ENCODE assay signal across 8 cellular contexts in genomic region chr2:231557571-231558217, GRCh38.
DNase-seq lines count a peak whose midpoint lies in the region; ATAC-seq and TF ChIP-seq lines count a peak whose summit lies in the region.

No MANE protein-coding gene starts in this region.

- H3K27ac Mint-ChIP-seq in T-helper 2 cell treated with Interferon-gamma antibody and Interleukin-4, amounts not matched to agents 5 μg/mL and 100 μg/mL, for 36 hours: peak overlapping the region; percentile 22

- H3K9me3 Mint-ChIP-seq in T-helper 2 cell treated with Interferon-gamma antibody and Interleukin-4, amounts not matched to agents 5 μg/mL and 100 μg/mL, for 36 hours: peaks cover 11% of the 10 kb centered on the region

- in situ Hi-C loops in astrocyte of the spinal cord (cut with HindIII; ENCODE audit: low sequenced_read_pairs): no loop called here

- H3K36me3 Mint-ChIP-seq in T-helper 2 cell treated with Interferon-gamma antibody and Interleukin-4, amounts not matched to agents 5 μg/mL and 100 μg/mL, for 36 hours (ENCODE audit: low read depth): peaks cover 16% of the 10 kb centered on the region

- no peak; the same call in 1 of the 2 replicates for TF ChIP-seq CTCF in HEK293 (tag by site-specific recombination; IDR thresholded peaks at IDR 0.05)
- peak; percentile 72 for TF ChIP-seq CTCF in astrocyte of the spinal cord (IDR thresholded peaks at IDR 0.05; ENCODE audit: low read depth, low read length)

- no peaks in the 10 kb centered on the region for H3K9me3 ChIP-seq in HEK293 (ENCODE audit: control insufficient read depth, insufficient read depth, low read depth, low read length)

- CTCF ChIA-PET in HEK293 (lab: Yijun Ruan, JAX): interaction anchor here (0.6 to 2.0 kb wide), 10 partner anchors 9 to 172 kb away, joined by 3 to 10 read pairs (median 4); no protein-coding TSS in a partner anchor

- H3K27ac ChIP-seq in HEK293 (ENCODE audit: extremely low read depth, low read depth, low read length): no peak overlapping the region

- peaks cover 4% of the 10 kb centered on the region for H3K27me3 Mint-ChIP-seq in T-helper 2 cell treated with Interferon-gamma antibody and Interleukin-4, amounts not matched to agents 5 μg/mL and 100 μg/mL, for 36 hours (ENCODE audit: low read depth)

- DNase-seq in GM04504 (ENCODE audit: low read depth) (peak; percentile 60), NCI-H1436 (lab: John Stamatoyannopoulos, UW) (peak; percentile 62), astrocyte of the spinal cord (ENCODE audit: low read depth, low spot score) (peak; percentile 72), hippocampal formation (lab: John Stamatoyannopoulos, UW) (peak; percentile 36 to 77), skeletal muscle cell (ENCODE audit: low read depth) (peak; percentile 47)
- DNase-seq in T-helper 2 cell treated with Interferon-gamma antibody and Interleukin-4, amounts not matched to agents 5 μg/mL and 100 μg/mL, for 36 hours (ENCODE audit: low spot score): peak; percentile 51

- H3K4me3 ChIP-seq in HEK293 (ENCODE audit: low read depth, low read length) (no peak overlapping the region), astrocyte of the spinal cord (ENCODE audit: low read depth, low read length) (no peak overlapping the region), skeletal muscle cell (ENCODE audit: low read depth, low read length) (no peak overlapping the region)

- H3K4me3 Mint-ChIP-seq in T-helper 2 cell treated with Interferon-gamma antibody and Interleukin-4, amounts not matched to agents 5 μg/mL and 100 μg/mL, for 36 hours: no peak overlapping the region

- no peak for ATAC-seq in GM19397 (IDR thresholded peaks at IDR 0.05; ENCODE audit: unreplicated experiment)

- POLR2A ChIA-PET in HEK293 (lab: Yijun Ruan, JAX): no interaction called here

- H3K36me3 ChIP-seq in HEK293 (ENCODE audit: control insufficient read depth in 2 of 2, insufficient read depth in 1 of 2, low read length in 2 of 2): no peaks in the 10 kb centered on the region

- peaks cover 30% of the 10 kb centered on the region for H3K4me1 Mint-ChIP-seq in T-helper 2 cell treated with Interferon-gamma antibody and Interleukin-4, amounts not matched to agents 5 μg/mL and 100 μg/mL, for 36 hours (ENCODE audit: low read depth)

- no peaks in the 10 kb centered on the region for H3K4me1 ChIP-seq in HEK293 (ENCODE audit: control insufficient read depth, insufficient read depth, low read length)

TF ChIP-seq in HEK293, 187 proteins besides CTCF, POLR2A, EP300 and RAD21:
- TF ChIP-seq ZNF48 (tag by site-specific recombination; IDR thresholded peaks at IDR 0.05) (no peak), AEBP2 (tag by site-specific recombination; IDR thresholded peaks at IDR 0.05; ENCODE audit: borderline replicate concordance) (no peak), ZNF394 (tag by site-specific recombination; IDR thresholded peaks at IDR 0.05; ENCODE audit: borderline replicate concordance) (no peak), ZNF654 (tag by site-specific recombination; IDR thresholded peaks at IDR 0.05; ENCODE audit: low read depth) (peak; percentile 35)
TF ChIP-seq in HEK293: peak in this region for 1.
